8 cellular contexts compared by ENCODE assay signal in the genomic region with DNA sequence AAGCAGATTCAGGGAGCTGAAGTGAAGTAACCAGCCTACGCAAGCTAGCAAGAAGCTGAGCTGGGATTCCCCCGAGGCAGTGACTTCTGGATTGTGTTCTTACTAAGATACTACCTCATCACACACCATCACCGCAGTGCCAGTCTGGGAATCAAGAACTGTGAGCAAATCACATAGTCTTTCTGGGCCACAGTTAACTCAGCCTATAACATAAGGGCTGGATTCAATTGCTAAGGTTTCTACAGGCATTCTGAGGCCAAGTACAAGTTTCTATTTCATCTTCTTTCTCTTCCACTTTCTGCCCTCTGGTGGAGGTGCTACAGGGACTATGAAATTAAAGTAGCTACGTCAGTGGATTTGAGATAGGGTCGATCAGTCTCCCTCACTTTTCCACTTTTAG. TPM values are rescaled to one million over a fixed set of nuclear protein-coding genes. Genes with fewer than 3 reads are reported as not detected.
DNase-seq lines count a peak whose midpoint lies in the region; ATAC-seq and TF ChIP-seq lines count a peak whose summit lies in the region.

No MANE protein-coding gene starts in this region.

- no peak for DNase-seq in CD8-positive, alpha-beta memory T cell
- peak; percentile 7 for DNase-seq in T-helper 22 cell (ENCODE audit: low read depth)
- peak; percentile 27 for DNase-seq in glutamatergic neuron
- peak in 1 of 2 donors; percentile 70 for DNase-seq in stimulated activated effector memory CD8-positive, alpha-beta T cell treated with anti-CD3 and anti-CD28 coated beads, Interleukin-12 subunit alpha, Interleukin-12 subunit beta, amount 100 ng/mL, for 72 hours (ENCODE audit: low spot score in 2 of 2)
- no peak for DNase-seq in AG20443 (ENCODE audit: low spot score)
- no peak for DNase-seq in HuH-7.5 (ENCODE audit: low spot score)

- POLR2A ChIA-PET in CD8-positive, alpha-beta memory T cell (lab: Charles Lee) = no interaction called here

- no peaks in the 10 kb centered on the region for H3K9me3 Mint-ChIP-seq in CD8-positive, alpha-beta memory T cell
- no peaks in the 10 kb centered on the region for H3K9me3 Mint-ChIP-seq in glutamatergic neuron (ENCODE audit: unreplicated experiment)
- no peaks in the 10 kb centered on the region for H3K9me3 Mint-ChIP-seq in stimulated activated effector memory CD8-positive, alpha-beta T cell treated with anti-CD3 and anti-CD28 coated beads, Interleukin-12 subunit alpha, Interleukin-12 subunit beta, amount 100 ng/mL, for 72 hours

- H3K27me3 ChIP-seq in CD8-positive, alpha-beta memory T cell (ENCODE audit: insufficient read depth, low read length, poor library complexity, severe bottlenecking) = no peaks in the 10 kb centered on the region

- no peak overlapping the region for H3K27ac ChIP-seq in CD8-positive, alpha-beta memory T cell (ENCODE audit: low read depth, low read length)

- peaks cover 0 to 8% (median 7%) of the 10 kb centered on the region in 3 donors for H3K36me3 Mint-ChIP-seq in CD8-positive, alpha-beta memory T cell
- no peaks in the 10 kb centered on the region for H3K36me3 Mint-ChIP-seq in glutamatergic neuron (ENCODE audit: unreplicated experiment)
- peaks cover 7% of the 10 kb centered on the region for H3K36me3 Mint-ChIP-seq in stimulated activated effector memory CD8-positive, alpha-beta T cell treated with anti-CD3 and anti-CD28 coated beads, Interleukin-12 subunit alpha, Interleukin-12 subunit beta, amount 100 ng/mL, for 72 hours

- TF ChIP-seq CTCF in glutamatergic neuron (IDR thresholded peaks at IDR 0.05; ENCODE audit: partially characterized antibody, unreplicated experiment) = no peak

- CTCF ChIA-PET in CD8-positive, alpha-beta memory T cell (lab: Charles Lee) = interaction anchor here (1.0 to 1.5 kb wide), 3 partner anchors 8 to 134 kb away, joined by 3 read pairs; no protein-coding TSS in a partner anchor

- H3K4me1 ChIP-seq in CD8-positive, alpha-beta memory T cell (ENCODE audit: insufficient read depth, low read length) = peaks cover 23% of the 10 kb centered on the region

- H3K27ac Mint-ChIP-seq in CD8-positive, alpha-beta memory T cell = peak overlapping the region in 6 of 8 donors; percentile 5 to 84 (median 52)
- no peak overlapping the region for H3K27ac Mint-ChIP-seq in glutamatergic neuron (ENCODE audit: unreplicated experiment)
- no peak overlapping the region for H3K27ac Mint-ChIP-seq in stimulated activated effector memory CD8-positive, alpha-beta T cell treated with anti-CD3 and anti-CD28 coated beads, Interleukin-12 subunit alpha, Interleukin-12 subunit beta, amount 100 ng/mL, for 72 hours

- ATAC-seq in GM18909 (IDR thresholded peaks at IDR 0.05; ENCODE audit: poor library complexity, unreplicated experiment) = peak; percentile 59
- peak; percentile 50 for ATAC-seq in HG03066 (IDR thresholded peaks at IDR 0.05; ENCODE audit: low read depth, unreplicated experiment)
- peak; percentile 68 for ATAC-seq in stimulated activated effector memory CD8-positive, alpha-beta T cell treated with anti-CD3 and anti-CD28 coated beads, Interleukin-12 subunit alpha, Interleukin-12 subunit beta, amount 100 ng/mL, for 72 hours

- H3K27me3 Mint-ChIP-seq in CD8-positive, alpha-beta memory T cell = no peaks in the 10 kb centered on the region
- H3K27me3 Mint-ChIP-seq in glutamatergic neuron (ENCODE audit: unreplicated experiment) = no peaks in the 10 kb centered on the region

- H3K4me3 Mint-ChIP-seq in CD8-positive, alpha-beta memory T cell = peak overlapping the region in 4 of 7 donors; percentile 8 to 91 (median 25)
- no peak overlapping the region for H3K4me3 Mint-ChIP-seq in glutamatergic neuron (ENCODE audit: unreplicated experiment)
- no peak overlapping the region for H3K4me3 Mint-ChIP-seq in stimulated activated effector memory CD8-positive, alpha-beta T cell treated with anti-CD3 and anti-CD28 coated beads, Interleukin-12 subunit alpha, Interleukin-12 subunit beta, amount 100 ng/mL, for 72 hours

- peaks cover 11 to 41% (median 31%) of the 10 kb centered on the region in 3 donors for H3K4me1 Mint-ChIP-seq in CD8-positive, alpha-beta memory T cell
- peaks cover 5% of the 10 kb centered on the region for H3K4me1 Mint-ChIP-seq in glutamatergic neuron (ENCODE audit: low read depth, unreplicated experiment)
- H3K4me1 Mint-ChIP-seq in stimulated activated effector memory CD8-positive, alpha-beta T cell treated with anti-CD3 and anti-CD28 coated beads, Interleukin-12 subunit alpha, Interleukin-12 subunit beta, amount 100 ng/mL, for 72 hours = peaks cover 25% of the 10 kb centered on the region

- H3K36me3 ChIP-seq in CD8-positive, alpha-beta memory T cell (ENCODE audit: insufficient read depth, low read length) = no peaks in the 10 kb centered on the region

- no peaks in the 10 kb centered on the region for H3K9me3 ChIP-seq in CD8-positive, alpha-beta memory T cell (ENCODE audit: low read length)

- H3K4me3 ChIP-seq in CD8-positive, alpha-beta memory T cell (ENCODE audit: low read length) = no peak overlapping the region

RNA-seq across cellular contexts. Expression of a gene that starts 1.4 kb away (rescaled TPM):
- total RNA-seq in CD8-positive, alpha-beta memory T cell = under 1 TPM; 0.04 to 0.11 TPM
- polyA plus RNA-seq in CD8-positive, alpha-beta memory T cell = 0.06 TPM
- total RNA-seq in glutamatergic neuron (ENCODE audit: unreplicated experiment) = 0.32 TPM

Comparison
In these comparisons a context has a peak if more than half of its experiments do, and no peak if none do; other contexts are left out.
1. DNase-seq: peak in T-helper 22 cell (single experiment) and glutamatergic neuron (single experiment); none in CD8-positive, alpha-beta memory T cell (0 of 5), AG20443 (single experiment) and HuH-7.5 (single experiment).
2. H3K27ac Mint-ChIP-seq: peak in CD8-positive, alpha-beta memory T cell (6 of 8); none in glutamatergic neuron (single experiment) and stimulated activated effector memory CD8-positive, alpha-beta T cell treated with anti-CD3 and anti-CD28 coated beads, Interleukin-12 subunit alpha, Interleukin-12 subunit beta, amount 100 ng/mL, for 72 hours (single experiment).
3. H3K4me3 Mint-ChIP-seq: peak in CD8-positive, alpha-beta memory T cell (4 of 7); none in glutamatergic neuron (single experiment) and stimulated activated effector memory CD8-positive, alpha-beta T cell treated with anti-CD3 and anti-CD28 coated beads, Interleukin-12 subunit alpha, Interleukin-12 subunit beta, amount 100 ng/mL, for 72 hours (single experiment).
4. Peak in every context shown above with its lines, with median percentiles within 50 percentile points of each other: ATAC-seq.